In the genomic region with DNA sequence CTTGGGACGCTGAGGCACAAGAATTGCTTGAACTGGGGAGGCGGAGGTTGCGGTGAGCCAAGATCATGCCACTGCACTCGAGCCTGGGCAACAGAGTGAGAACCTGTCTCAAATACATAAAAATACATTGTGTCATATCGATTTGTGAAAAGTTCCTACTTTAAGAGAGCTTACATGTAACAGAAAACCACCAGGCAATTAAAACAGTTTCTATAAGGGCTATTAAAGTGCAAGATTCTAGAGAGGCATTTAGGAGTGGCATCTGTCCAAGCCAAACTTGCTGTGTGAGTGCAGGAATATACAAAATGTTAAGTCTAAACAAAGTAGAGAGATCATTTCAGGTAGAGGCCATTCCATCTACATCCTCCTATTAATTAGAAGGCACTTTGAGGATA, we compare ENCODE assay signal across 1 cellular context.
TF ChIP-seq lines count a peak whose summit lies in the region.

No MANE protein-coding gene starts in this region.

TF ChIP-seq in HEK293, 187 proteins besides CTCF, POLR2A, EP300 and RAD21 (continued from another document and continues in another):
- TF ChIP-seq GFI1B (tag by site-specific recombination; IDR thresholded peaks at IDR 0.05) (no peak), GLIS1 (tag by site-specific recombination; IDR thresholded peaks at IDR 0.05) (no peak), ZNF701 (tag by site-specific recombination; IDR thresholded peaks at IDR 0.05) (no peak), ZBTB7A (tag by site-specific recombination; IDR thresholded peaks at IDR 0.05; ENCODE audit: low read depth) (no peak), SCRT2 (tag by site-specific recombination; IDR thresholded peaks at IDR 0.05) (no peak), GLI2 (tag by site-specific recombination; IDR thresholded peaks at IDR 0.05; ENCODE audit: borderline replicate concordance, low read depth) (no peak), ZNF239 (tag by site-specific recombination; IDR thresholded peaks at IDR 0.05) (no peak), ZNF132 (tag by site-specific recombination; IDR thresholded peaks at IDR 0.05; ENCODE audit: borderline replicate concordance) (no peak), SCRT1 (tag by site-specific recombination; IDR thresholded peaks at IDR 0.05; ENCODE audit: borderline replicate concordance) (peak; percentile 69; the same call in 1 of the 2 replicates), ZNF571 (tag by site-specific recombination; IDR thresholded peaks at IDR 0.05) (no peak), ZNF654 (tag by site-specific recombination; IDR thresholded peaks at IDR 0.05; ENCODE audit: low read depth) (no peak), ZNF843 (tag by site-specific recombination; IDR thresholded peaks at IDR 0.05) (no peak), SP7 (tag by site-specific recombination; IDR thresholded peaks at IDR 0.05) (no peak), PRDM1 (tag by site-specific recombination; IDR thresholded peaks at IDR 0.05) (no peak), ZNF544 (tag by site-specific recombination; IDR thresholded peaks at IDR 0.05) (no peak), ZNF248 (tag by site-specific recombination; IDR thresholded peaks at IDR 0.05) (no peak), ZNF560 (tag by site-specific recombination; IDR thresholded peaks at IDR 0.05; ENCODE audit: borderline replicate concordance) (no peak), SP3 (tag by site-specific recombination; IDR thresholded peaks at IDR 0.05) (no peak), ZNF416 (tag by site-specific recombination; IDR thresholded peaks at IDR 0.05) (no peak), IKZF3 (tag by site-specific recombination; IDR thresholded peaks at IDR 0.05) (peak; percentile 60; the same call in 1 of the 2 replicates), FEZF1 (tag by site-specific recombination; IDR thresholded peaks at IDR 0.05) (peak; percentile 25; the same call in 1 of the 2 replicates), ZFHX2 (tag by site-specific recombination; conservative IDR thresholded peaks at IDR 0.05) (no peak), MEIS1 (CRISPR knock-in tag; IDR thresholded peaks at IDR 0.05; ENCODE audit: borderline replicate concordance) (no peak), ZNF621 (tag by site-specific recombination; IDR thresholded peaks at IDR 0.05) (no peak), ZNF830 (tag by site-specific recombination; IDR thresholded peaks at IDR 0.05; ENCODE audit: low read depth) (no peak), ZNF394 (tag by site-specific recombination; IDR thresholded peaks at IDR 0.05; ENCODE audit: borderline replicate concordance) (no peak), ZBTB48 (tag by site-specific recombination; IDR thresholded peaks at IDR 0.05) (no peak), ZNF548 (tag by site-specific recombination; IDR thresholded peaks at IDR 0.05) (no peak), ZNF211 (tag by site-specific recombination; IDR thresholded peaks at IDR 0.05; ENCODE audit: low read depth) (no peak), ZSCAN16 (tag by site-specific recombination; IDR thresholded peaks at IDR 0.05) (no peak), ZNF221 (tag by site-specific recombination; IDR thresholded peaks at IDR 0.05; ENCODE audit: borderline replicate concordance) (no peak), ZNF473 (tag by site-specific recombination; IDR thresholded peaks at IDR 0.05) (no peak), ZNF433 (tag by site-specific recombination; IDR thresholded peaks at IDR 0.05; ENCODE audit: low read depth) (no peak)
- TF ChIP-seq, protein P1, sequence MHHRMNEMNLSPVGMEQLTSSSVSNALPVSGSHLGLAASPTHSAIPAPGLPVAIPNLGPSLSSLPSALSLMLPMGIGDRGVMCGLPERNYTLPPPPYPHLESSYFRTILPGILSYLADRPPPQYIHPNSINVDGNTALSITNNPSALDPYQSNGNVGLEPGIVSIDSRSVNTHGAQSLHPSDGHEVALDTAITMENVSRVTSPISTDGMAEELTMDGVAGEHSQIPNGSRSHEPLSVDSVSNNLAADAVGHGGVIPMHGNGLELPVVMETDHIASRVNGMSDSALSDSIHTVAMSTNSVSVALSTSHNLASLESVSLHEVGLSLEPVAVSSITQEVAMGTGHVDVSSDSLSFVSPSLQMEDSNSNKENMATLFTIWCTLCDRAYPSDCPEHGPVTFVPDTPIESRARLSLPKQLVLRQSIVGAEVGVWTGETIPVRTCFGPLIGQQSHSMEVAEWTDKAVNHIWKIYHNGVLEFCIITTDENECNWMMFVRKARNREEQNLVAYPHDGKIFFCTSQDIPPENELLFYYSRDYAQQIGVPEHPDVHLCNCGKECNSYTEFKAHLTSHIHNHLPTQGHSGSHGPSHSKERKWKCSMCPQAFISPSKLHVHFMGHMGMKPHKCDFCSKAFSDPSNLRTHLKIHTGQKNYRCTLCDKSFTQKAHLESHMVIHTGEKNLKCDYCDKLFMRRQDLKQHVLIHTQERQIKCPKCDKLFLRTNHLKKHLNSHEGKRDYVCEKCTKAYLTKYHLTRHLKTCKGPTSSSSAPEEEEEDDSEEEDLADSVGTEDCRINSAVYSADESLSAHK (tag by site-specific recombination; IDR thresholded peaks at IDR 0.05), result peak; percentile 76
- TF ChIP-seq, protein P2, sequence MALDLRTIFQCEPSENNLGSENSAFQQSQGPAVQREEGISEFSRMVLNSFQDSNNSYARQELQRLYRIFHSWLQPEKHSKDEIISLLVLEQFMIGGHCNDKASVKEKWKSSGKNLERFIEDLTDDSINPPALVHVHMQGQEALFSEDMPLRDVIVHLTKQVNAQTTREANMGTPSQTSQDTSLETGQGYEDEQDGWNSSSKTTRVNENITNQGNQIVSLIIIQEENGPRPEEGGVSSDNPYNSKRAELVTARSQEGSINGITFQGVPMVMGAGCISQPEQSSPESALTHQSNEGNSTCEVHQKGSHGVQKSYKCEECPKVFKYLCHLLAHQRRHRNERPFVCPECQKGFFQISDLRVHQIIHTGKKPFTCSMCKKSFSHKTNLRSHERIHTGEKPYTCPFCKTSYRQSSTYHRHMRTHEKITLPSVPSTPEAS (tag by site-specific recombination; IDR thresholded peaks at IDR 0.05), result no peak
- TF ChIP-seq, protein P3, sequence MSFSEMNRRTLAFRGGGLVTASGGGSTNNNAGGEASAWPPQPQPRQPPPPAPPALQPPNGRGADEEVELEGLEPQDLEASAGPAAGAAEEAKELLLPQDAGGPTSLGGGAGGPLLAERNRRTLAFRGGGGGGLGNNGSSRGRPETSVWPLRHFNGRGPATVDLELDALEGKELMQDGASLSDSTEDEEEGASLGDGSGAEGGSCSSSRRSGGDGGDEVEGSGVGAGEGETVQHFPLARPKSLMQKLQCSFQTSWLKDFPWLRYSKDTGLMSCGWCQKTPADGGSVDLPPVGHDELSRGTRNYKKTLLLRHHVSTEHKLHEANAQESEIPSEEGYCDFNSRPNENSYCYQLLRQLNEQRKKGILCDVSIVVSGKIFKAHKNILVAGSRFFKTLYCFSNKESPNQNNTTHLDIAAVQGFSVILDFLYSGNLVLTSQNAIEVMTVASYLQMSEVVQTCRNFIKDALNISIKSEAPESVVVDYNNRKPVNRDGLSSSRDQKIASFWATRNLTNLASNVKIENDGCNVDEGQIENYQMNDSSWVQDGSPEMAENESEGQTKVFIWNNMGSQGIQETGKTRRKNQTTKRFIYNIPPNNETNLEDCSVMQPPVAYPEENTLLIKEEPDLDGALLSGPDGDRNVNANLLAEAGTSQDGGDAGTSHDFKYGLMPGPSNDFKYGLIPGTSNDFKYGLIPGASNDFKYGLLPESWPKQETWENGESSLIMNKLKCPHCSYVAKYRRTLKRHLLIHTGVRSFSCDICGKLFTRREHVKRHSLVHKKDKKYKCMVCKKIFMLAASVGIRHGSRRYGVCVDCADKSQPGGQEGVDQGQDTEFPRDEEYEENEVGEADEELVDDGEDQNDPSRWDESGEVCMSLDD (tag by site-specific recombination; IDR thresholded peaks at IDR 0.05), result no peak
- TF ChIP-seq, protein P4, sequence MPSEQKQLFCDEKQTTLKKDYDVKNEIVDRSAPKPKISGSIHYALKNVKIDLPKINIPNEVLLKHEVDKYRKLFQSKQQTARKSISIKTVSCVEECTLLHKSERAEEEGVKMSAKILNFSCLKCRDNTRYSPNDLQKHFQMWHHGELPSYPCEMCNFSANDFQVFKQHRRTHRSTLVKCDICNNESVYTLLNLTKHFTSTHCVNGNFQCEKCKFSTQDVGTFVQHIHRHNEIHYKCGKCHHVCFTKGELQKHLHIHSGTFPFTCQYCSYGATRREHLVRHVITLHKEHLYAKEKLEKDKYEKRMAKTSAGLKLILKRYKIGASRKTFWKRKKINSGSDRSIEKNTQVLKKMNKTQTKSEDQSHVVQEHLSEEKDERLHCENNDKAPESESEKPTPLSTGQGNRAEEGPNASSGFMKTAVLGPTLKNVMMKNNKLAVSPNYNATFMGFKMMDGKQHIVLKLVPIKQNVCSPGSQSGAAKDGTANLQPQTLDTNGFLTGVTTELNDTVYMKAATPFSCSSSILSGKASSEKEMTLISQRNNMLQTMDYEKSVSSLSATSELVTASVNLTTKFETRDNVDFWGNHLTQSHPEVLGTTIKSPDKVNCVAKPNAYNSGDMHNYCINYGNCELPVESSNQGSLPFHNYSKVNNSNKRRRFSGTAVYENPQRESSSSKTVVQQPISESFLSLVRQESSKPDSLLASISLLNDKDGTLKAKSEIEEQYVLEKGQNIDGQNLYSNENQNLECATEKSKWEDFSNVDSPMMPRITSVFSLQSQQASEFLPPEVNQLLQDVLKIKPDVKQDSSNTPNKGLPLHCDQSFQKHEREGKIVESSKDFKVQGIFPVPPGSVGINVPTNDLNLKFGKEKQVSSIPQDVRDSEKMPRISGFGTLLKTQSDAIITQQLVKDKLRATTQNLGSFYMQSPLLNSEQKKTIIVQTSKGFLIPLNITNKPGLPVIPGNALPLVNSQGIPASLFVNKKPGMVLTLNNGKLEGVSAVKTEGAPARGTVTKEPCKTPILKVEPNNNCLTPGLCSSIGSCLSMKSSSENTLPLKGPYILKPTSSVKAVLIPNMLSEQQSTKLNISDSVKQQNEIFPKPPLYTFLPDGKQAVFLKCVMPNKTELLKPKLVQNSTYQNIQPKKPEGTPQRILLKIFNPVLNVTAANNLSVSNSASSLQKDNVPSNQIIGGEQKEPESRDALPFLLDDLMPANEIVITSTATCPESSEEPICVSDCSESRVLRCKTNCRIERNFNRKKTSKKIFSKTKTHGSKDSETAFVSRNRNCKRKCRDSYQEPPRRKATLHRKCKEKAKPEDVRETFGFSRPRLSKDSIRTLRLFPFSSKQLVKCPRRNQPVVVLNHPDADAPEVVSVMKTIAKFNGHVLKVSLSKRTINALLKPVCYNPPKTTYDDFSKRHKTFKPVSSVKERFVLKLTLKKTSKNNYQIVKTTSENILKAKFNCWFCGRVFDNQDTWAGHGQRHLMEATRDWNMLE (tag by site-specific recombination; conservative IDR thresholded peaks at IDR 0.05; ENCODE audit: low read depth), result no peak
- TF ChIP-seq, protein P5, sequence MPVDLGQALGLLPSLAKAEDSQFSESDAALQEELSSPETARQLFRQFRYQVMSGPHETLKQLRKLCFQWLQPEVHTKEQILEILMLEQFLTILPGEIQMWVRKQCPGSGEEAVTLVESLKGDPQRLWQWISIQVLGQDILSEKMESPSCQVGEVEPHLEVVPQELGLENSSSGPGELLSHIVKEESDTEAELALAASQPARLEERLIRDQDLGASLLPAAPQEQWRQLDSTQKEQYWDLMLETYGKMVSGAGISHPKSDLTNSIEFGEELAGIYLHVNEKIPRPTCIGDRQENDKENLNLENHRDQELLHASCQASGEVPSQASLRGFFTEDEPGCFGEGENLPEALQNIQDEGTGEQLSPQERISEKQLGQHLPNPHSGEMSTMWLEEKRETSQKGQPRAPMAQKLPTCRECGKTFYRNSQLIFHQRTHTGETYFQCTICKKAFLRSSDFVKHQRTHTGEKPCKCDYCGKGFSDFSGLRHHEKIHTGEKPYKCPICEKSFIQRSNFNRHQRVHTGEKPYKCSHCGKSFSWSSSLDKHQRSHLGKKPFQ (tag by site-specific recombination; IDR thresholded peaks at IDR 0.05), result no peak
- TF ChIP-seq, protein P6, sequence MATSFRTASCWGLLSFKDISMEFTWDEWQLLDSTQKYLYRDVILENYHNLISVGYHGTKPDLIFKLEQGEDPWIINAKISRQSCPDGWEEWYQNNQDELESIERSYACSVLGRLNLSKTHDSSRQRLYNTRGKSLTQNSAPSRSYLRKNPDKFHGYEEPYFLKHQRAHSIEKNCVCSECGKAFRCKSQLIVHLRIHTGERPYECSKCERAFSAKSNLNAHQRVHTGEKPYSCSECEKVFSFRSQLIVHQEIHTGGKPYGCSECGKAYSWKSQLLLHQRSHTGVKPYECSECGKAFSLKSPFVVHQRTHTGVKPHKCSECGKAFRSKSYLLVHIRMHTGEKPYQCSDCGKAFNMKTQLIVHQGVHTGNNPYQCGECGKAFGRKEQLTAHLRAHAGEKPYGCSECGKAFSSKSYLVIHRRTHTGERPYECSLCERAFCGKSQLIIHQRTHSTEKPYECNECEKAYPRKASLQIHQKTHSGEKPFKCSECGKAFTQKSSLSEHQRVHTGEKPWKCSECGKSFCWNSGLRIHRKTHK (tag by site-specific recombination; IDR thresholded peaks at IDR 0.05), result no peak
- TF ChIP-seq, protein P7, sequence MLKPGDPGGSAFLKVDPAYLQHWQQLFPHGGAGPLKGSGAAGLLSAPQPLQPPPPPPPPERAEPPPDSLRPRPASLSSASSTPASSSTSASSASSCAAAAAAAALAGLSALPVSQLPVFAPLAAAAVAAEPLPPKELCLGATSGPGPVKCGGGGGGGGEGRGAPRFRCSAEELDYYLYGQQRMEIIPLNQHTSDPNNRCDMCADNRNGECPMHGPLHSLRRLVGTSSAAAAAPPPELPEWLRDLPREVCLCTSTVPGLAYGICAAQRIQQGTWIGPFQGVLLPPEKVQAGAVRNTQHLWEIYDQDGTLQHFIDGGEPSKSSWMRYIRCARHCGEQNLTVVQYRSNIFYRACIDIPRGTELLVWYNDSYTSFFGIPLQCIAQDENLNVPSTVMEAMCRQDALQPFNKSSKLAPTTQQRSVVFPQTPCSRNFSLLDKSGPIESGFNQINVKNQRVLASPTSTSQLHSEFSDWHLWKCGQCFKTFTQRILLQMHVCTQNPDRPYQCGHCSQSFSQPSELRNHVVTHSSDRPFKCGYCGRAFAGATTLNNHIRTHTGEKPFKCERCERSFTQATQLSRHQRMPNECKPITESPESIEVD (tag by site-specific recombination; IDR thresholded peaks at IDR 0.05), result peak; percentile 90
- TF ChIP-seq, protein P8, sequence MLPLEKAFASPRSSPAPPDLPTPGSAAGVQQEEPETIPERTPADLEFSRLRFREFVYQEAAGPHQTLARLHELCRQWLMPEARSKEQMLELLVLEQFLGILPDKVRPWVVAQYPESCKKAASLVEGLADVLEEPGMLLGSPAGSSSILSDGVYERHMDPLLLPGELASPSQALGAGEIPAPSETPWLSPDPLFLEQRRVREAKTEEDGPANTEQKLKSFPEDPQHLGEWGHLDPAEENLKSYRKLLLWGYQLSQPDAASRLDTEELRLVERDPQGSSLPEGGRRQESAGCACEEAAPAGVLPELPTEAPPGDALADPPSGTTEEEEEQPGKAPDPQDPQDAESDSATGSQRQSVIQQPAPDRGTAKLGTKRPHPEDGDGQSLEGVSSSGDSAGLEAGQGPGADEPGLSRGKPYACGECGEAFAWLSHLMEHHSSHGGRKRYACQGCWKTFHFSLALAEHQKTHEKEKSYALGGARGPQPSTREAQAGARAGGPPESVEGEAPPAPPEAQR (tag by site-specific recombination; IDR thresholded peaks at IDR 0.05), result no peak
- TF ChIP-seq, protein P9, sequence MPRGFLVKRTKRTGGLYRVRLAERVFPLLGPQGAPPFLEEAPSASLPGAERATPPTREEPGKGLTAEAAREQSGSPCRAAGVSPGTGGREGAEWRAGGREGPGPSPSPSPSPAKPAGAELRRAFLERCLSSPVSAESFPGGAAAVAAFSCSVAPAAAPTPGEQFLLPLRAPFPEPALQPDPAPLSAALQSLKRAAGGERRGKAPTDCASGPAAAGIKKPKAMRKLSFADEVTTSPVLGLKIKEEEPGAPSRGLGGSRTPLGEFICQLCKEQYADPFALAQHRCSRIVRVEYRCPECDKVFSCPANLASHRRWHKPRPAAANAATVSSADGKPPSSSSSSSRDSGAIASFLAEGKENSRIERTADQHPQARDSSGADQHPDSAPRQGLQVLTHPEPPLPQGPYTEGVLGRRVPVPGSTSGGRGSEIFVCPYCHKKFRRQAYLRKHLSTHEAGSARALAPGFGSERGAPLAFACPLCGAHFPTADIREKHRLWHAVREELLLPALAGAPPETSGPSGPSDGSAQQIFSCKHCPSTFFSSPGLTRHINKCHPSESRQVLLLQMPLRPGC (tag by site-specific recombination; IDR thresholded peaks at IDR 0.05), result 0 out of 2 replicates have a peak, but pooled peaks have one; percentile 22
